13 cellular contexts compared by ENCODE assay signal in the genomic region with DNA sequence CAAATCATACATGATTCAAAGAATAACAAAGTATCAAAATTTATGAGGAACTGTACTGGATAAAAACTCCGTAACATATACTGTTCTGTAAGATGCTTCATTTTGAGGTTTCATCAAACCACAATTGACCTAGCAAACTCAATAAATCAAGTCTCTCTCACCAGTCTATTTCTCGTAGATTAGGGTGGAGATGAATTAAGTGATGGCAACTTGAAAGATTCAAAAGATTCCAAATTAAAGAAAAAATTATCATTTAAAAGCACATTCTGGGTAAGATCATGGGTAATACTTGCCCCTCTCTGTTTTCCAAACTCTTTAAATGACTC.
DNase-seq lines count a peak whose midpoint lies in the region; ATAC-seq and TF ChIP-seq lines count a peak whose summit lies in the region.
"Had no signal": no experiment of that assay in that cellular context is flagged by ENCODE, and none has a peak within 500 bp of the region (broad histone marks: within the 10 kb centered on the region; RNA-seq: fewer than 3 reads in every experiment).

No MANE protein-coding gene starts in this region.

- no peaks in the 10 kb centered on the region for H3K27me3 ChIP-seq in GM23248 (replicated peaks; ENCODE audit: insufficient read depth)
- no peaks in the 10 kb centered on the region for H3K27me3 ChIP-seq in psoas muscle (ENCODE audit: insufficient read depth in 3 of 3, low read length in 2 of 3)

- intact Hi-C loops in psoas muscle (cut with DNase I): no loop called here

- DNase-seq in GM23248 (no peak), NCI-H226 (peak; percentile 7), amniotic epithelial cell (ENCODE audit: low read depth) (peak; percentile 84), psoas muscle (no peak), substantia nigra (lab: John Stamatoyannopoulos, UW) (no peak)
- DNase-seq: activated T-cell treated with anti-CD3 and anti-CD28 coated beads, Interleukin-2, amount 50 U/mL, for 48 hours; CD4-positive, alpha-beta T cell; islet precursor cell; NCI-H2171; posterior cingulate gyrus; T-helper 2 cell had no signal

- peaks cover 57% of the 10 kb centered on the region for H3F3A ChIP-seq in GM23248 (ENCODE audit: insufficient read depth)

- H4K20me1 ChIP-seq in GM23248 (ENCODE audit: insufficient read depth): no peaks in the 10 kb centered on the region

- 76 to 81% methylated on average over 2 of the region's 2 CpGs for WGBS in GM23248 (ENCODE audit: low coverage in 1 of 2, low lambda C conversion rate in 2 of 2, missing lambda C conversion rate in 2 of 2), 2 experiments
- WGBS in psoas muscle, 3 donors: 88 to 92% (median 91%) methylated on average over 2 of the region's 2 CpGs

- peak overlapping the region; percentile 56 for H3K27ac ChIP-seq in GM23248
- peak overlapping the region; percentile 17 for H3K27ac ChIP-seq in psoas muscle
- no peak overlapping the region for H3K27ac ChIP-seq in substantia nigra (ENCODE audit: low read depth, low read length, poor library complexity, severe bottlenecking)

- in situ Hi-C loops in GM23248 (cut with MboI): no loop called here

- no peak for TF ChIP-seq CTCF in psoas muscle (IDR thresholded peaks at IDR 0.05)

- peak overlapping the region; percentile 21; the same call in 1 of the 2 replicates for H3K4me3 ChIP-seq in GM23248
- no peak overlapping the region for H3K4me3 ChIP-seq in psoas muscle

- H3K36me3 ChIP-seq in GM23248 (ENCODE audit: low read depth) (peaks cover 25% of the 10 kb centered on the region), psoas muscle (ENCODE audit: insufficient read depth in 1 of 2, low read depth in 1 of 2) (no peaks in the 10 kb centered on the region)

- no peaks in the 10 kb centered on the region for H3K9me2 ChIP-seq in GM23248 (ENCODE audit: insufficient read depth)

- H2AFZ ChIP-seq in GM23248: 0 out of 2 replicates have a peak overlapping the region, but pooled peaks have one; percentile 25

- H3K9ac ChIP-seq in GM23248: peak overlapping the region; percentile 26; the same call in 1 of the 2 replicates

- ATAC-seq in psoas muscle (no peak), GM19351 (IDR thresholded peaks at IDR 0.05; ENCODE audit: unreplicated experiment) (no peak), HG03097 (IDR thresholded peaks at IDR 0.05; ENCODE audit: low FRiP score, unreplicated experiment) (no peak)

- peaks cover 92% of the 10 kb centered on the region for H3K79me2 ChIP-seq in GM23248 (ENCODE audit: insufficient read depth)

- peaks cover 16% of the 10 kb centered on the region for H3K4me1 ChIP-seq in GM23248 (ENCODE audit: insufficient read depth)
- H3K4me1 ChIP-seq in psoas muscle: no peaks in the 10 kb centered on the region

- peak overlapping the region; percentile 24 for H3K4me2 ChIP-seq in GM23248 (ENCODE audit: unreplicated experiment)

- no peaks in the 10 kb centered on the region for H3K9me3 ChIP-seq in GM23248 (ENCODE audit: low read depth)
- no peaks in the 10 kb centered on the region for H3K9me3 ChIP-seq in psoas muscle

Comparison
In these comparisons a context has a peak if more than half of its experiments do, and no peak if none do; other contexts are left out.
1. DNase-seq: peak in NCI-H226 (single experiment) and amniotic epithelial cell (single experiment); none in GM23248 (single experiment), psoas muscle (0 of 2) and substantia nigra (0 of 49).